ENCODE assay signal across 1 cellular context in genomic region chr3:159988617-159989251, GRCh38.
TF ChIP-seq lines count a peak whose summit lies in the region.

IL12A (plus strand) TSS chr3:159988835.

TF ChIP-seq in HCT116, 20 proteins besides CTCF, POLR2A, EP300 and RAD21 (continued from another document):
- TF ChIP-seq, protein P1, sequence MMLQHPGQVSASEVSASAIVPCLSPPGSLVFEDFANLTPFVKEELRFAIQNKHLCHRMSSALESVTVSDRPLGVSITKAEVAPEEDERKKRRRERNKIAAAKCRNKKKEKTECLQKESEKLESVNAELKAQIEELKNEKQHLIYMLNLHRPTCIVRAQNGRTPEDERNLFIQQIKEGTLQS (IDR thresholded peaks at IDR 0.05): no peak
- TF ChIP-seq YY1 (IDR thresholded peaks at IDR 0.05; ENCODE audit: extremely low read depth, insufficient replicate concordance, low read depth, low read length) (peak; percentile 36), ELF1 (IDR thresholded peaks at IDR 0.05; ENCODE audit: borderline replicate concordance, low read depth) (no peak), POLR2AphosphoS5 (IDR thresholded peaks at IDR 0.05; ENCODE audit: low read depth, low read length) (peak; percentile 53; the same call in 1 of the 2 replicates), CBX3 (IDR thresholded peaks at IDR 0.05; ENCODE audit: low read depth) (peak; percentile 75; the same call in 1 of the 2 replicates)
TF ChIP-seq in HCT116: peak in this region for 7.
